ENCODE assay signal across 8 cellular contexts in genomic region chr15:56245871-56246814, GRCh38. TPM values are rescaled to one million over a fixed set of nuclear protein-coding genes. Genes with fewer than 3 reads are reported as not detected.
DNase-seq lines count a peak whose midpoint lies in the region; ATAC-seq and TF ChIP-seq lines count a peak whose summit lies in the region.

No MANE protein-coding gene starts in this region.

- TF ChIP-seq CTCF in WI38 (IDR thresholded peaks at IDR 0.05; ENCODE audit: low read depth, low read length) (peak; percentile 100), cardiac fibroblast (IDR thresholded peaks at IDR 0.05; ENCODE audit: low read depth, low read length) (peak; percentile 100), kidney epithelial cell (IDR thresholded peaks at IDR 0.05; ENCODE audit: insufficient read depth, low read length, poor library complexity, severe bottlenecking) (peak; percentile 100)

- H3K4me3 ChIP-seq in WI38 (ENCODE audit: low read depth, low read length) (peak overlapping the region; percentile 31), cardiac fibroblast (replicated peaks in 1 of 2; ENCODE audit: low read depth in 2 of 2, low read length in 2 of 2) (peak overlapping the region; percentile 20 to 29), kidney epithelial cell (ENCODE audit: low read depth, low read length) (no peak overlapping the region)

- DNase-seq in AML-193 (lab: John Stamatoyannopoulos, UW) = peak; percentile 92 to 95
- peak; percentile 87 for DNase-seq in NCI-H2227 treated with DMSO at 0.1 percent for 48 hours (lab: John Stamatoyannopoulos, UW)
- DNase-seq in cardiac fibroblast (ENCODE audit: low read depth in 2 of 2) = peak; percentile 93
- DNase-seq in kidney epithelial cell (ENCODE audit: low read depth) = peak; percentile 43
- peak; percentile 80 for DNase-seq in stimulated activated CD4-positive, alpha-beta T cell treated with anti-CD3 and anti-CD28 coated beads, Interleukin-15, amount 100 ng/mL, for 48 hours (ENCODE audit: low read depth in 2 of 2)

- no peaks in the 10 kb centered on the region for H3K36me3 ChIP-seq in kidney epithelial cell (ENCODE audit: control insufficient read depth, insufficient read depth, low read length)

- H3K27me3 ChIP-seq in kidney epithelial cell (ENCODE audit: control insufficient read depth, insufficient read depth, low read length) = no peaks in the 10 kb centered on the region

- peak; percentile 52 for ATAC-seq in GM19023 (IDR thresholded peaks at IDR 0.05; ENCODE audit: unreplicated experiment)
- ATAC-seq in HG03175 (IDR thresholded peaks at IDR 0.05; ENCODE audit: unreplicated experiment) = peak; percentile 75

RNA-seq across cellular contexts. Expression of gene RFX7, which starts 2.5 kb away (rescaled TPM):
- total RNA-seq in kidney epithelial cell = 11.4 and 13.0 TPM in 2 replicates

Comparison
In these comparisons a context has a peak if more than half of its experiments do, and no peak if none do; other contexts are left out.
1. DNase-seq: peak in every context shown above with its lines; median percentile 94 in AML-193; 93 in cardiac fibroblast; 87 in NCI-H2227 treated with DMSO at 0.1 percent for 48 hours; 80 in stimulated activated CD4-positive, alpha-beta T cell treated with anti-CD3 and anti-CD28 coated beads, Interleukin-15, amount 100 ng/mL, for 48 hours; 43 in kidney epithelial cell.